17 cellular contexts compared by ENCODE assay signal in the genomic region with DNA sequence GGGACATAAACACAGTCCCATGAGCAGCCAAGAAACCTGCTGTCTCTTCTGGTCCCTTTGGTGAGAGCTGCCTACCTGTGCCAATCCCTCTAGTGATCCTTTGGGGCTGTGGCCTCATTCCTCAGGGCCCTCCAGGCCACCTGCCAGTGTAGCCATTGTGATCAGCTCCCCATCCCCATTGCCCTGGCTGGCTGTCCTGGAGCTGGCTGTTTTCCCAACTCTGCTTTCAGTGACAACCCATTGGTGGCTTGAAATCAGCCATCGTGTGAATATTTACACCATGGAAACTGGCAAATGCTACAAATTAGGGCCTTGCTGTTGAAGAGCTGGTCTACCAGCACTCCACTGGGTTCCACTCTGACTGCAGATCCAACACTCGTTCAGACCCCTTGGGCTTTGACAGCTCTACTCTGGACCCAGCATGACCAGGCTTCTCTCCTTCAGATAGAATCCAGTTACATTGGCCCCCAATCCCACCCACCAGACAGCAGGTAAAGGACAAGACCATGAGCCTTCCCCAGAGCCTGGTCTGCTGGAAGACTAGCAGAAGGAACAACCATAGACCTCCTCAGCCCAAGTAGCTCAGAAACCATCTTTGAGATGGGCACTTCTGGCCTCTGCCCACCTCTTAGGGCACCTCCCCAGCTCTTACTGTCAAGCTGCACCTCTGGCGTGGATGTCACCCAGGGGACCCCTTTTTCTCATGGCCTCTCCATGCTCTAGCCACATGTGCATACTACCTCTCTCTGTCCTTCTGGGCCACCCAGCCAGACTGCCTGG.
DNase-seq lines count a peak whose midpoint lies in the region; ATAC-seq and TF ChIP-seq lines count a peak whose summit lies in the region.
"Had no signal": no experiment of that assay in that cellular context is flagged by ENCODE, and none has a peak within 500 bp of the region (broad histone marks: within the 10 kb centered on the region; RNA-seq: fewer than 3 reads in every experiment).

No MANE protein-coding gene starts in this region.

- POLR2A ChIA-PET in activated CD8-positive, alpha-beta T cell treated with anti-CD3 and anti-CD28 coated beads, Interleukin-2, amount 10 ng/mL, durations not matched to agents 7 days and 5 days (lab: Charles Lee), result no interaction called here
- POLR2A ChIA-PET in activated CD8-positive, alpha-beta T cell treated with anti-CD3 and anti-CD28 coated beads for 36 hours (lab: Charles Lee), result no interaction called here

- no peaks in the 10 kb centered on the region for H3K36me3 Mint-ChIP-seq in activated CD8-positive, alpha-beta T cell treated with anti-CD3 and anti-CD28 coated beads, Interleukin-2, amount 10 ng/mL, durations not matched to agents 7 days and 5 days (ENCODE audit: low read depth)
- no peaks in the 10 kb centered on the region for H3K36me3 Mint-ChIP-seq in activated CD8-positive, alpha-beta T cell treated with anti-CD3 and anti-CD28 coated beads for 36 hours (ENCODE audit: low read depth)
- H3K36me3 Mint-ChIP-seq in osteocyte (ENCODE audit: unreplicated experiment), result no peaks in the 10 kb centered on the region
- H3K36me3 Mint-ChIP-seq: CD4-positive, alpha-beta memory T cell had no signal

- intact Hi-C loops in activated CD8-positive, alpha-beta T cell treated with anti-CD3 and anti-CD28 coated beads for 36 hours (cut with micrococcal nuclease), result no loop called here

- H3K9me3 Mint-ChIP-seq in activated CD8-positive, alpha-beta T cell treated with anti-CD3 and anti-CD28 coated beads, Interleukin-2, amount 10 ng/mL, durations not matched to agents 7 days and 5 days (ENCODE audit: insufficient read depth), result no peaks in the 10 kb centered on the region
- H3K9me3 Mint-ChIP-seq in activated CD8-positive, alpha-beta T cell treated with anti-CD3 and anti-CD28 coated beads for 36 hours, result no peaks in the 10 kb centered on the region
- peaks cover 2% of the 10 kb centered on the region for H3K9me3 Mint-ChIP-seq in osteocyte (ENCODE audit: unreplicated experiment)

- no peak for TF ChIP-seq CTCF in activated CD8-positive, alpha-beta T cell treated with anti-CD3 and anti-CD28 coated beads for 36 hours (IDR thresholded peaks at IDR 0.05)
- no peak for TF ChIP-seq CTCF in osteocyte (IDR thresholded peaks at IDR 0.05)

- no peak overlapping the region for H3K4me3 Mint-ChIP-seq in activated CD8-positive, alpha-beta T cell treated with anti-CD3 and anti-CD28 coated beads, Interleukin-2, amount 10 ng/mL, durations not matched to agents 7 days and 5 days
- no peak overlapping the region for H3K4me3 Mint-ChIP-seq in activated CD8-positive, alpha-beta T cell treated with anti-CD3 and anti-CD28 coated beads for 36 hours
- no peak overlapping the region for H3K4me3 Mint-ChIP-seq in osteocyte (ENCODE audit: unreplicated experiment)
- H3K4me3 Mint-ChIP-seq: CD4-positive, alpha-beta memory T cell had no signal

- DNase-seq in activated CD8-positive, alpha-beta T cell treated with anti-CD3 and anti-CD28 coated beads, Interleukin-2, amount 10 ng/mL, durations not matched to agents 7 days and 5 days, result peak; percentile 10
- no peak for DNase-seq in activated CD8-positive, alpha-beta T cell treated with anti-CD3 and anti-CD28 coated beads for 36 hours
- DNase-seq in anterior cingulate cortex (lab: John Stamatoyannopoulos, UW), result peak in 34 of 58 donors; percentile 8 to 68 (median 29)
- peak; percentile 78 for DNase-seq in osteocyte (ENCODE audit: extremely low spot score, unreplicated experiment)
- peak; percentile 15 for DNase-seq in superior temporal gyrus (ENCODE audit: extremely low spot score)
- no peak for DNase-seq in activated CD4-positive, alpha-beta T cell treated with anti-CD3 and anti-CD28 coated beads for 1 hour
- DNase-seq in iPS-NIHi7 (ENCODE audit: extremely low spot score), result no peak
- DNase-seq: 8988T; Calu3; CD4-positive, alpha-beta memory T cell; Karpas-422; MG63; NCI-H1105; NCI-H1694; NCI-H748 treated with DMSO at 0.1 percent for 48 hours; PC-3 had no signal

- H3K27me3 Mint-ChIP-seq in activated CD8-positive, alpha-beta T cell treated with anti-CD3 and anti-CD28 coated beads, Interleukin-2, amount 10 ng/mL, durations not matched to agents 7 days and 5 days (ENCODE audit: low read depth), result peaks cover 29% of the 10 kb centered on the region
- H3K27me3 Mint-ChIP-seq in activated CD8-positive, alpha-beta T cell treated with anti-CD3 and anti-CD28 coated beads for 36 hours, result peaks cover 14% of the 10 kb centered on the region
- H3K27me3 Mint-ChIP-seq in osteocyte (ENCODE audit: unreplicated experiment), result peaks cover 60% of the 10 kb centered on the region
- H3K27me3 Mint-ChIP-seq: CD4-positive, alpha-beta memory T cell had no signal

- H3K4me1 Mint-ChIP-seq in activated CD8-positive, alpha-beta T cell treated with anti-CD3 and anti-CD28 coated beads, Interleukin-2, amount 10 ng/mL, durations not matched to agents 7 days and 5 days (ENCODE audit: low read depth), result no peaks in the 10 kb centered on the region
- peaks cover 4% of the 10 kb centered on the region for H3K4me1 Mint-ChIP-seq in activated CD8-positive, alpha-beta T cell treated with anti-CD3 and anti-CD28 coated beads for 36 hours (ENCODE audit: low read depth)
- H3K4me1 Mint-ChIP-seq in osteocyte (ENCODE audit: unreplicated experiment), result no peaks in the 10 kb centered on the region
- H3K4me1 Mint-ChIP-seq: CD4-positive, alpha-beta memory T cell had no signal

- ATAC-seq in activated CD8-positive, alpha-beta T cell treated with anti-CD3 and anti-CD28 coated beads, Interleukin-2, amount 10 ng/mL, durations not matched to agents 7 days and 5 days, result no peak
- ATAC-seq in activated CD8-positive, alpha-beta T cell treated with anti-CD3 and anti-CD28 coated beads for 36 hours, result no peak
- no peak for ATAC-seq in HG02588 (IDR thresholded peaks at IDR 0.05; ENCODE audit: unreplicated experiment)
- ATAC-seq: PC-3 had no signal

- no peak overlapping the region for H3K27ac Mint-ChIP-seq in activated CD8-positive, alpha-beta T cell treated with anti-CD3 and anti-CD28 coated beads, Interleukin-2, amount 10 ng/mL, durations not matched to agents 7 days and 5 days
- no peak overlapping the region for H3K27ac Mint-ChIP-seq in activated CD8-positive, alpha-beta T cell treated with anti-CD3 and anti-CD28 coated beads for 36 hours
- H3K27ac Mint-ChIP-seq in osteocyte (ENCODE audit: unreplicated experiment), result no peak overlapping the region
- H3K27ac Mint-ChIP-seq: CD4-positive, alpha-beta memory T cell had no signal

- CTCF ChIA-PET in activated CD8-positive, alpha-beta T cell treated with anti-CD3 and anti-CD28 coated beads, Interleukin-2, amount 10 ng/mL, durations not matched to agents 7 days and 5 days (lab: Charles Lee), result no interaction called here
- CTCF ChIA-PET in activated CD8-positive, alpha-beta T cell treated with anti-CD3 and anti-CD28 coated beads for 36 hours (lab: Charles Lee), result interaction anchor here (1.0 kb wide), 1 partner anchor 62 kb away, joined by 5 read pairs; no protein-coding TSS in a partner anchor

Comparison
In these comparisons a context has a peak if more than half of its experiments do, and no peak if none do; other contexts are left out.
1. DNase-seq: peak in activated CD8-positive, alpha-beta T cell treated with anti-CD3 and anti-CD28 coated beads, Interleukin-2, amount 10 ng/mL, durations not matched to agents 7 days and 5 days (single experiment), anterior cingulate cortex (34 of 58), osteocyte (single experiment) and superior temporal gyrus (single experiment); none in activated CD8-positive, alpha-beta T cell treated with anti-CD3 and anti-CD28 coated beads for 36 hours (single experiment), activated CD4-positive, alpha-beta T cell treated with anti-CD3 and anti-CD28 coated beads for 1 hour (single experiment) and iPS-NIHi7 (single experiment).